ENCODE assay signal across 8 cellular contexts in the genomic region with DNA sequence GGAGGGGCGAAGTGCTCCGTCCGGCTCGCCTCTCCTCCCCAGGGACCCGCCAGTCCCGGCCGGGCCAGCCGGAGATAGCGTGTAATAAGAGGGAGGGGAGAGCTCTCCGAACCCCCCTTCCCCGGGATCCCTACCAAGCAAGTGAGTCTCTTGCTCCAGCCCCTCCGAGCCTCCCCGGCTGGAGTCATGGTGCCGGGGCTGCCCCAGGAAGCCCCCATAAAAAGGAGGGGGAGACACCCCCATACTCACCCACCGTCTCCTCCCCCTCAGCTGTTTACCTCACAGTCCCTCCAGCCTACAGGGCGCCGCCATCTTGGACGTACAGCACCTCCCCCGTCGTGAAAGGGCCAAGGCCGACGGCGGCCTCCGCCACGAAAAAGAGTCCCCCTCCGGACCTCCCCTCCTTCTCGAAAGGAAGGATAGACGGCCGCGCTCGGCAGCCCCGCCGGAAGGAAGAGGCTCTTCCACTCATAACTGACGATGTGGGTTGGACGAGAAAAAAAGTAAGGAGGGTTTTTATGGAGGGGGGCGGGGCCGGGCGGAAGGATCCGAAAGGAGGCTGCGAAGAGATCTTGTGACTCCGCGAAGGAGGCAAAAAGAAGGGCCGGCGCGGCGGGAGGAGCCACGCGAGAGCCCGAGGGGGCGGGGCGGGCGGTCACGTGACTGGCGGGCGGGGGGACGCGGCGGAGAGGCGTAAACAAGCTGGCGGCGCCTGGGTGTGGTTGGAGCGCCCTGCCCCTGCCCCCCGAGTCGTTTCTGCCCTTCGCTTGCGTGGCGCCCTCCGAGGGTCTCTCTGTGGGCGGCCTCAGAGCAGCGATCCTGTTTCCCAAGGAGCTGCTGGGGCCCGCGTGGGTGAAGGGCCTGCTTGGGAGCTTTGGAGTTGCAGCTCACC. TPM values are rescaled to one million over a fixed set of nuclear protein-coding genes. Genes with fewer than 3 reads are reported as not detected.
DNase-seq lines count a peak whose midpoint lies in the region; TF ChIP-seq lines count a peak whose summit lies in the region.

A gene (minus strand): TSS at position 323 of the 892 bp plus-strand sequence. CDS start 15,744 bp downstream, outside the sequence.

- DNase-seq in ELF-1 (ENCODE audit: low read depth, low spot score): peak; percentile 96
- peak; percentile 74 for DNase-seq in HFF-Myc (ENCODE audit: extremely low read depth, low read depth)
- peak; percentile 85 for DNase-seq in NCI-H1048 (lab: John Stamatoyannopoulos, UW)
- peak; percentile 97 for DNase-seq in SK-N-SH
- DNase-seq in activated naive CD4-positive, alpha-beta T cell treated with anti-CD3 and anti-CD28 coated beads, Interleukin-2, amount 50 U/mL, for 16 hours: peak; percentile 97
- DNase-seq in globus pallidus (ENCODE audit: low spot score): peak; percentile 89
- peak in 55 of 56 donors; percentile 64 to 99 (median 93) for DNase-seq in nucleus accumbens (lab: John Stamatoyannopoulos, UW)
- DNase-seq in superior temporal gyrus (ENCODE audit: extremely low spot score): peak; percentile 84

- H3K9ac ChIP-seq in SK-N-SH: peak within 1 kb of the TSS; percentile 96

- 1% methylated on average over 23 of the region's 72 CpGs for WGBS in SK-N-SH (ENCODE audit: low lambda C conversion rate)

- TF ChIP-seq RAD21 in SK-N-SH (IDR thresholded peaks at IDR 0.05; ENCODE audit: low read length): no peak

- H3K9me3 ChIP-seq in SK-N-SH: no peaks in the 10 kb centered on the region

- CTCF ChIA-PET in SK-N-SH (lab: Yijun Ruan, JAX): interaction anchor here (1.0 to 4.1 kb wide), 6 partner anchors 10 to 199 kb away, joined by 3 to 18 read pairs (median 6); a partner anchor contains a TSS

- POLR2A ChIA-PET in SK-N-SH (lab: Yijun Ruan, JAX): interaction anchor here (0.6 to 0.7 kb wide), 2 partner anchors 10 to 29 kb away, joined by 3 to 5 read pairs; no protein-coding TSS in a partner anchor

- H3K4me2 ChIP-seq in SK-N-SH: peak within 1 kb of the TSS; percentile 85

- H3K4me3 ChIP-seq in HFF-Myc (replicated peaks; ENCODE audit: low read depth, low read length): peak within 1 kb of the TSS; percentile 85
- peak within 1 kb of the TSS; percentile 84 to 97 for H3K4me3 ChIP-seq in SK-N-SH (ENCODE audit: low read depth in 2 of 2, low read length in 1 of 2)

- H3K79me2 ChIP-seq in SK-N-SH (ENCODE audit: insufficient read depth): peaks cover 49% of the 10 kb centered on the region

- TF ChIP-seq CTCF in HFF-Myc (IDR thresholded peaks at IDR 0.05; ENCODE audit: low read depth, low read length, missing control alignments) (no peak), SK-N-SH (IDR thresholded peaks at IDR 0.05) (no peak)

- H3K27ac ChIP-seq in SK-N-SH (ENCODE audit: low read depth in 2 of 2, low read length in 1 of 2): peak within 1 kb of the TSS; percentile 96 to 98

- H3K27me3 ChIP-seq in SK-N-SH (ENCODE audit: insufficient read depth): no peaks in the 10 kb centered on the region

- peaks cover 8% of the 10 kb centered on the region for H3F3A ChIP-seq in SK-N-SH (replicated peaks; ENCODE audit: insufficient read depth)

- no peaks in the 10 kb centered on the region for H3K36me3 ChIP-seq in SK-N-SH (replicated peaks in 1 of 2; ENCODE audit: control insufficient read depth in 1 of 2, insufficient read depth in 2 of 2, low read length in 1 of 2)

- H3K9me2 ChIP-seq in SK-N-SH: no peaks in the 10 kb centered on the region

- peak within 1 kb of the TSS; percentile 90 for H2AFZ ChIP-seq in SK-N-SH (ENCODE audit: low read depth)

- no peak for TF ChIP-seq EP300 in SK-N-SH (IDR thresholded peaks at IDR 0.05; ENCODE audit: borderline replicate concordance in 1 of 2, low read depth in 1 of 2, low read length in 1 of 2)

- H4K20me1 ChIP-seq in SK-N-SH (ENCODE audit: insufficient read depth): no peaks in the 10 kb centered on the region

- peaks cover 15 to 27% of the 10 kb centered on the region in 2 experiments for H3K4me1 ChIP-seq in SK-N-SH (ENCODE audit: control insufficient read depth in 1 of 2, insufficient read depth in 2 of 2, low read depth in 1 of 2, low read length in 1 of 2)

TF ChIP-seq in SK-N-SH, 30 proteins besides CTCF, POLR2A, EP300 and RAD21 (continues in another document):
- TF ChIP-seq, protein P1, sequence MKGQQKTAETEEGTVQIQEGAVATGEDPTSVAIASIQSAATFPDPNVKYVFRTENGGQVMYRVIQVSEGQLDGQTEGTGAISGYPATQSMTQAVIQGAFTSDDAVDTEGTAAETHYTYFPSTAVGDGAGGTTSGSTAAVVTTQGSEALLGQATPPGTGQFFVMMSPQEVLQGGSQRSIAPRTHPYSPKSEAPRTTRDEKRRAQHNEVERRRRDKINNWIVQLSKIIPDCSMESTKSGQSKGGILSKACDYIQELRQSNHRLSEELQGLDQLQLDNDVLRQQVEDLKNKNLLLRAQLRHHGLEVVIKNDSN (IDR thresholded peaks at IDR 0.05; ENCODE audit: borderline replicate concordance, low read depth): peak; percentile 87
- TF ChIP-seq YY1 (IDR thresholded peaks at IDR 0.05; ENCODE audit: low read depth) (peak; percentile 99), RCOR1 (IDR thresholded peaks at IDR 0.05; ENCODE audit: low read length) (no peak), RFX5 (IDR thresholded peaks at IDR 0.05; ENCODE audit: low read length) (no peak), FOXM1 (IDR thresholded peaks at IDR 0.05; ENCODE audit: low read depth) (no peak), RXRA (IDR thresholded peaks at IDR 0.05; ENCODE audit: borderline replicate concordance, low read depth) (no peak), GATA2 (CRISPR knock-in tag; IDR thresholded peaks at IDR 0.05) (no peak), POLR2AphosphoS5 (IDR thresholded peaks at IDR 0.05; ENCODE audit: low read depth, low read length) (peak; percentile 77), MXI1 (IDR thresholded peaks at IDR 0.05; ENCODE audit: low read depth, low read length) (peak; percentile 81), SIN3A (IDR thresholded peaks at IDR 0.05; ENCODE audit: borderline replicate concordance, low read depth, low read length) (no peak), GABPA (IDR thresholded peaks at IDR 0.05; ENCODE audit: low read depth) (peak; percentile 62), FOXJ3 (CRISPR knock-in tag; IDR thresholded peaks at IDR 0.05) (peak; percentile 58; the same call in 1 of the 2 replicates), CHD2 (IDR thresholded peaks at IDR 0.05; ENCODE audit: low read length, partially characterized antibody) (peak; percentile 98), EZH2phosphoT487 (IDR thresholded peaks at IDR 0.05; ENCODE audit: borderline replicate concordance, low read depth) (no peak), TEAD4 (IDR thresholded peaks at IDR 0.05; ENCODE audit: borderline replicate concordance, insufficient read depth) (no peak), NFIC (IDR thresholded peaks at IDR 0.05; ENCODE audit: borderline replicate concordance) (no peak; the same call in 1 of the 2 replicates), JUND (IDR thresholded peaks at IDR 0.05) (no peak; the same call in 1 of the 2 replicates), TAF1 (IDR thresholded peaks at IDR 0.05; ENCODE audit: borderline replicate concordance, low read depth, low read length) (peak; percentile 100)
- TF ChIP-seq, protein P2, sequence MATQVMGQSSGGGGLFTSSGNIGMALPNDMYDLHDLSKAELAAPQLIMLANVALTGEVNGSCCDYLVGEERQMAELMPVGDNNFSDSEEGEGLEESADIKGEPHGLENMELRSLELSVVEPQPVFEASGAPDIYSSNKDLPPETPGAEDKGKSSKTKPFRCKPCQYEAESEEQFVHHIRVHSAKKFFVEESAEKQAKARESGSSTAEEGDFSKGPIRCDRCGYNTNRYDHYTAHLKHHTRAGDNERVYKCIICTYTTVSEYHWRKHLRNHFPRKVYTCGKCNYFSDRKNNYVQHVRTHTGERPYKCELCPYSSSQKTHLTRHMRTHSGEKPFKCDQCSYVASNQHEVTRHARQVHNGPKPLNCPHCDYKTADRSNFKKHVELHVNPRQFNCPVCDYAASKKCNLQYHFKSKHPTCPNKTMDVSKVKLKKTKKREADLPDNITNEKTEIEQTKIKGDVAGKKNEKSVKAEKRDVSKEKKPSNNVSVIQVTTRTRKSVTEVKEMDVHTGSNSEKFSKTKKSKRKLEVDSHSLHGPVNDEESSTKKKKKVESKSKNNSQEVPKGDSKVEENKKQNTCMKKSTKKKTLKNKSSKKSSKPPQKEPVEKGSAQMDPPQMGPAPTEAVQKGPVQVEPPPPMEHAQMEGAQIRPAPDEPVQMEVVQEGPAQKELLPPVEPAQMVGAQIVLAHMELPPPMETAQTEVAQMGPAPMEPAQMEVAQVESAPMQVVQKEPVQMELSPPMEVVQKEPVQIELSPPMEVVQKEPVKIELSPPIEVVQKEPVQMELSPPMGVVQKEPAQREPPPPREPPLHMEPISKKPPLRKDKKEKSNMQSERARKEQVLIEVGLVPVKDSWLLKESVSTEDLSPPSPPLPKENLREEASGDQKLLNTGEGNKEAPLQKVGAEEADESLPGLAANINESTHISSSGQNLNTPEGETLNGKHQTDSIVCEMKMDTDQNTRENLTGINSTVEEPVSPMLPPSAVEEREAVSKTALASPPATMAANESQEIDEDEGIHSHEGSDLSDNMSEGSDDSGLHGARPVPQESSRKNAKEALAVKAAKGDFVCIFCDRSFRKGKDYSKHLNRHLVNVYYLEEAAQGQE (IDR thresholded peaks at IDR 0.05; ENCODE audit: low read depth, low read length): peak; percentile 70
- TF ChIP-seq, protein P3, sequence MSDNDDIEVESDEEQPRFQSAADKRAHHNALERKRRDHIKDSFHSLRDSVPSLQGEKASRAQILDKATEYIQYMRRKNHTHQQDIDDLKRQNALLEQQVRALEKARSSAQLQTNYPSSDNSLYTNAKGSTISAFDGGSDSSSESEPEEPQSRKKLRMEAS (IDR thresholded peaks at IDR 0.05; ENCODE audit: low read depth): no peak; the same call in 1 of the 2 replicates
- TF ChIP-seq, protein P4, sequence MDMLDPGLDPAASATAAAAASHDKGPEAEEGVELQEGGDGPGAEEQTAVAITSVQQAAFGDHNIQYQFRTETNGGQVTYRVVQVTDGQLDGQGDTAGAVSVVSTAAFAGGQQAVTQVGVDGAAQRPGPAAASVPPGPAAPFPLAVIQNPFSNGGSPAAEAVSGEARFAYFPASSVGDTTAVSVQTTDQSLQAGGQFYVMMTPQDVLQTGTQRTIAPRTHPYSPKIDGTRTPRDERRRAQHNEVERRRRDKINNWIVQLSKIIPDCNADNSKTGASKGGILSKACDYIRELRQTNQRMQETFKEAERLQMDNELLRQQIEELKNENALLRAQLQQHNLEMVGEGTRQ (IDR thresholded peaks at IDR 0.05; ENCODE audit: borderline replicate concordance, low read depth, low read length): peak; percentile 8

RNA-seq across cellular contexts. Expression of the gene that starts here (rescaled TPM):
- 18.3 and 27.6 TPM in 2 replicates for polyA plus RNA-seq in SK-N-SH (2012; rRNA removed)
- 7.1 and 8.2 TPM in 2 replicates for polyA plus RNA-seq in SK-N-SH (2012; cell fraction: cytosol; rRNA removed)
- 65.5 and 104 TPM in 2 replicates for polyA plus RNA-seq in SK-N-SH (2012; cell fraction: nucleus; rRNA removed)

Comparison
In these comparisons a context has a peak if more than half of its experiments do, and no peak if none do; other contexts are left out.
1. Peak in every context shown above with its lines: DNase-seq, H3K4me3 ChIP-seq and H3K27ac ChIP-seq.